Comparison of ENCODE assay signal across 8 cellular contexts in genomic region chr15:80153900-80154299, GRCh38. TPM values are rescaled to one million over a fixed set of nuclear protein-coding genes. Genes with fewer than 3 reads are reported as not detected.
DNase-seq lines count a peak whose midpoint lies in the region; ATAC-seq and TF ChIP-seq lines count a peak whose summit lies in the region.

No MANE protein-coding gene starts in this region.

- H3K36me3 Mint-ChIP-seq in endothelial cell (ENCODE audit: low read depth, unreplicated experiment): peaks cover 8% of the 10 kb centered on the region

- peaks cover 1% of the 10 kb centered on the region for H3K27me3 Mint-ChIP-seq in endothelial cell (ENCODE audit: unreplicated experiment)

- no peaks in the 10 kb centered on the region for H3K9me3 ChIP-seq in psoas muscle

- H3K4me3 ChIP-seq in psoas muscle: peak overlapping the region; percentile 75

- intact Hi-C loops in psoas muscle (cut with DNase I): loop anchor here (5.0 to 10.0 kb wide), 3 partner anchors 72 to 257 kb away; partner anchors contain the start of genes MTHFS (in 1 of the 2) and ZFAND6 (in 1 of the 2)

- no peak for TF ChIP-seq CTCF in endothelial cell (IDR thresholded peaks at IDR 0.05; ENCODE audit: unreplicated experiment)
- no peak for TF ChIP-seq CTCF in psoas muscle (IDR thresholded peaks at IDR 0.05)

- H3K4me1 ChIP-seq in psoas muscle: peaks cover 35% of the 10 kb centered on the region

- H3K27ac Mint-ChIP-seq in endothelial cell (ENCODE audit: unreplicated experiment): no peak overlapping the region

- peak; percentile 34 for DNase-seq in GF-D8 (lab: John Stamatoyannopoulos, UW)
- DNase-seq in OCI-M1 (lab: John Stamatoyannopoulos, UW): peak; percentile 80
- no peak for DNase-seq in endothelial cell (ENCODE audit: low spot score)
- peak in 1 of 2 donors; percentile 69 for DNase-seq in psoas muscle
- no peak for DNase-seq in substantia nigra (lab: John Stamatoyannopoulos, UW)
- no peak for DNase-seq in left lobe of liver (ENCODE audit: low spot score)
- DNase-seq in NOMO-1 (lab: John Stamatoyannopoulos, UW; ENCODE audit: unreplicated experiment in 2 of 2): no peak

- H3K36me3 ChIP-seq in psoas muscle (ENCODE audit: insufficient read depth in 1 of 2, low read depth in 1 of 2): peaks cover 0 to 14% of the 10 kb centered on the region in 2 donors

- H3K4me3 Mint-ChIP-seq in endothelial cell (ENCODE audit: unreplicated experiment): peak overlapping the region; percentile 91

- no peaks in the 10 kb centered on the region for H3K9me3 Mint-ChIP-seq in endothelial cell (ENCODE audit: unreplicated experiment)

- 71 to 79% (median 73%) methylated on average over 4 of the region's 4 CpGs for whole genome bisulfite sequencing in psoas muscle, 3 donors

- H3K27me3 ChIP-seq in psoas muscle (ENCODE audit: insufficient read depth in 3 of 3, low read length in 2 of 3): no peaks in the 10 kb centered on the region

- ATAC-seq in psoas muscle (no peak), GM19397 (IDR thresholded peaks at IDR 0.05; ENCODE audit: unreplicated experiment) (no peak), left lobe of liver (no peak)

- peaks cover 10% of the 10 kb centered on the region for H3K4me1 Mint-ChIP-seq in endothelial cell (ENCODE audit: unreplicated experiment)

- peak overlapping the region; percentile 88 for H3K27ac ChIP-seq in psoas muscle
- H3K27ac ChIP-seq in substantia nigra (ENCODE audit: low read depth, low read length, poor library complexity, severe bottlenecking): no peak overlapping the region

RNA-seq across cellular contexts. Expression of gene FAH, which starts 1.1 kb away (rescaled TPM):
- total RNA-seq in endothelial cell (ENCODE audit: unreplicated experiment) (6.2 TPM), psoas muscle (10 to 100 TPM; 14.0 to 60.2 (median 35.7) TPM), left lobe of liver (215 TPM)
- 10 to 100 TPM in 2 of 3 donors, 1 to 10 TPM in 1; 9.1 to 20.7 (median 11.3) TPM for polyA plus RNA-seq in psoas muscle

Comparison
In these comparisons a context has a peak if more than half of its experiments do, and no peak if none do; other contexts are left out.
1. DNase-seq: peak in GF-D8 (single experiment) and OCI-M1 (single experiment); none in endothelial cell (single experiment), substantia nigra (0 of 49), left lobe of liver (single experiment) and NOMO-1 (0 of 2).